3 cellular contexts compared by ENCODE assay signal in genomic region chr4:116959045-116959444, GRCh38.
A peak's percentile ranks its signal among the peaks of the same experiment; 100 is the strongest.
TF ChIP-seq lines count a peak whose summit lies in the region.

No MANE protein-coding gene starts in this region.

TF ChIP-seq in HepG2, 621 proteins besides CTCF, POLR2A, EP300 and RAD21:
- no peak for TF ChIP-seq ARHGAP35 (CRISPR knock-in tag; IDR thresholded peaks at IDR 0.05; ENCODE audit: borderline replicate concordance)
- no peak for TF ChIP-seq CBX1 (IDR thresholded peaks at IDR 0.05; ENCODE audit: low read depth)
- TF ChIP-seq MAFF (IDR thresholded peaks at IDR 0.05; ENCODE audit: low read depth, low read length): peak; percentile 40; the same call in 1 of the 2 replicates
- TF ChIP-seq ZSCAN21 (CRISPR knock-in tag; IDR thresholded peaks at IDR 0.05; ENCODE audit: borderline replicate concordance): no peak
- TF ChIP-seq MAFK (conservative IDR thresholded peaks at IDR 0.05 in 1 of 2, IDR thresholded peaks at IDR 0.05 in 1 of 2; ENCODE audit: low read length in 2 of 2): peak in 1 of 2 experiments; percentile 69; a peak in 2 of 4 replicates

TF ChIP-seq in IMR-90, 13 proteins besides CTCF, POLR2A, EP300 and RAD21:
- TF ChIP-seq MAFK (IDR thresholded peaks at IDR 0.05; ENCODE audit: low read depth, low read length) (peak; percentile 64), CHD1 (IDR thresholded peaks at IDR 0.05; ENCODE audit: low read depth, low read length) (no peak)

TF ChIP-seq in K562, 482 proteins besides CTCF, POLR2A, EP300 and RAD21:
- TF ChIP-seq CBFA2T3 (IDR thresholded peaks at IDR 0.05): no peak
- peak; percentile 26; the same call in 1 of the 2 replicates for TF ChIP-seq MAFK (IDR thresholded peaks at IDR 0.05; ENCODE audit: low read length)
- no peak for TF ChIP-seq SNIP1 (IDR thresholded peaks at IDR 0.05; ENCODE audit: low read depth)
- peak; percentile 33 for TF ChIP-seq ZNF316 (IDR thresholded peaks at IDR 0.05)
- TF ChIP-seq C11orf30 (IDR thresholded peaks at IDR 0.05; ENCODE audit: low read depth): peak; percentile 28; the same call in 1 of the 2 replicates
